1 cellular context compared by ENCODE assay signal in the genomic region with DNA sequence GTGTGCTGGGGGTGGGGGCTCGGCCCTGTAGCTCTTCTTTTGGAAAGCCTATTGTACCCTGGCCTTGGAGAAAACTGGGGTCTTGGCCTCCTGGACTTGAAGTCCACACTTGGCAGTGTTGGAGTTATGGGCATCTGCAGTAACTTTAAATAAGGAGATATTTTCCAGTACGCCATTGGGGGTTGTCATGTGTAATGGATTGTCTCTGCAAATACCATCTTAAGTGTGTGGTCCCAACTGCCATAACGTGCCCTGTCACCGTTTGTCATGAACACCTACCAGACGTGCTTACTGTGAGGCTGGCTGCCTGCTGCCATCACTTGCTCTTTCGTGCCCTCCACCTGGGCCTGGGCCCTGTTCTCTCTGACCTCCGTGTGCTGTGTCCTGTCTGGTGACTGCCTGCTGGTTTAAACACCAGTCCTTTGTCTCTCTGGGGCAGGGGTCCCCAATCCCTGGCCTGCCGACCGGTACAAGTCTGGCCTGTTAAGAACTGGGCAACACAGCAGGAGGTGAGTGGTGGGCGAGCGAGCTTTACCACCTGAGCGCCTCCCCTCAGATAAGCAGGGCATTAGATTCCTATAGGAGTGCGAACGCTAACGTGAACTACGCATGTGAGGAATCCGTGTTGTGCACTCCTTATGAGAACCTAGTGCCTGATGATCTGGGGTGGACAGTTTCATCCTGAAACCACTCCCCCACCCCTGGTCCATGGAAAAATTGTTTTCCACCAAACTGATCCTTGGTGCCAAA.
A peak's percentile ranks its signal among the peaks of the same experiment; 100 is the strongest.
TF ChIP-seq lines count a peak whose summit lies in the region.

No MANE protein-coding gene starts in this region.

TF ChIP-seq in K562, 482 proteins besides CTCF, POLR2A, EP300 and RAD21 (continued from another document and continues in another):
- TF ChIP-seq, protein P1, sequence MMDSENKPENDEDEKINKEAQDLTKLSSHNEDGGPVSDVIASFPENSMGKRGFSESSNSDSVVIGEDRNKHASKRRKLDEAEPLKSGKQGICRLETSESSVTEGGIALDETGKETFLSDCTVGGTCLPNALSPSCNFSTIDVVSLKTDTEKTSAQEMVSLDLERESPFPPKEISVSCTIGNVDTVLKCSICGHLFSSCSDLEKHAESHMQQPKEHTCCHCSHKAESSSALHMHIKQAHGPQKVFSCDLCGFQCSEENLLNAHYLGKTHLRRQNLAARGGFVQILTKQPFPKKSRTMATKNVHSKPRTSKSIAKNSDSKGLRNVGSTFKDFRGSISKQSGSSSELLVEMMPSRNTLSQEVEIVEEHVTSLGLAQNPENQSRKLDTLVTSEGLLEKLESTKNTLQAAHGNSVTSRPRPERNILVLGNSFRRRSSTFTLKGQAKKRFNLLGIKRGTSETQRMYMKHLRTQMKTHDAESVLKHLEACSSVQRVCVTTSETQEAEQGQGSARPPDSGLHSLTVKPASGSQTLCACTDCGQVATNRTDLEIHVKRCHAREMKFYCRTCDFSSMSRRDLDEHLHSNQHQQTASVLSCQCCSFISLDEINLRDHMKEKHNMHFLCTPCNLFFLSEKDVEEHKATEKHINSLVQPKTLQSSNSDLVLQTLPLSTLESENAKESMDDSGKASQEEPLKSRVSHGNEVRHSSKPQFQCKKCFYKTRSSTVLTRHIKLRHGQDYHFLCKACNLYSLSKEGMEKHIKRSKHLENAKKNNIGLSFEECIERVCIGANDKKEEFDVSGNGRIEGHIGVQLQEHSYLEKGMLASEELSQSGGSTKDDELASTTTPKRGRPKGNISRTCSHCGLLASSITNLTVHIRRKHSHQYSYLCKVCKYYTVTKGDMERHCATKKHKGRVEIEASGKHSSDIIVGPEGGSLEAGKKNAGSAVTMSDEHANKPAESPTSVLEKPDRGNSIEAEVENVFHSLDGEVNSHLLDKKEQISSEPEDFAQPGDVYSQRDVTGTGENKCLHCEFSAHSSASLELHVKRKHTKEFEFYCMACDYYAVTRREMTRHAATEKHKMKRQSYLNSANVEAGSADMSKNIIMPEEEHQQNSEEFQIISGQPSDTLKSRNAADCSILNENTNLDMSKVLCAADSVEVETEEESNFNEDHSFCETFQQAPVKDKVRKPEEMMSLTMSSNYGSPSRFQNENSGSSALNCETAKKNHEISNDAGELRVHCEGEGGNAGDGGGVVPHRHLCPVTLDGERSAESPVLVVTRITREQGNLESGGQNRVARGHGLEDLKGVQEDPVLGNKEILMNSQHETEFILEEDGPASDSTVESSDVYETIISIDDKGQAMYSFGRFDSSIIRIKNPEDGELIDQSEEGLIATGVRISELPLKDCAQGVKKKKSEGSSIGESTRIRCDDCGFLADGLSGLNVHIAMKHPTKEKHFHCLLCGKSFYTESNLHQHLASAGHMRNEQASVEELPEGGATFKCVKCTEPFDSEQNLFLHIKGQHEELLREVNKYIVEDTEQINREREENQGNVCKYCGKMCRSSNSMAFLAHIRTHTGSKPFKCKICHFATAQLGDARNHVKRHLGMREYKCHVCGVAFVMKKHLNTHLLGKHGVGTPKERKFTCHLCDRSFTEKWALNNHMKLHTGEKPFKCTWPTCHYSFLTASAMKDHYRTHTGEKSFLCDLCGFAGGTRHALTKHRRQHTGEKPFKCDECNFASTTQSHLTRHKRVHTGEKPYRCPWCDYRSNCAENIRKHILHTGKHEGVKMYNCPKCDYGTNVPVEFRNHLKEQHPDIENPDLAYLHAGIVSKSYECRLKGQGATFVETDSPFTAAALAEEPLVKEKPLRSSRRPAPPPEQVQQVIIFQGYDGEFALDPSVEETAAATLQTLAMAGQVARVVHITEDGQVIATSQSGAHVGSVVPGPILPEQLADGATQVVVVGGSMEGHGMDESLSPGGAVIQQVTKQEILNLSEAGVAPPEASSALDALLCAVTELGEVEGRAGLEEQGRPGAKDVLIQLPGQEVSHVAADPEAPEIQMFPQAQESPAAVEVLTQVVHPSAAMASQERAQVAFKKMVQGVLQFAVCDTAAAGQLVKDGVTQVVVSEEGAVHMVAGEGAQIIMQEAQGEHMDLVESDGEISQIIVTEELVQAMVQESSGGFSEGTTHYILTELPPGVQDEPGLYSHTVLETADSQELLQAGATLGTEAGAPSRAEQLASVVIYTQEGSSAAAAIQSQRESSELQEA (IDR thresholded peaks at IDR 0.05; ENCODE audit: low read depth), result 0 out of 2 replicates have a peak, but pooled peaks have one; percentile 21
- TF ChIP-seq ZNF551 (CRISPR knock-in tag; IDR thresholded peaks at IDR 0.05) (no peak), WHSC1 (IDR thresholded peaks at IDR 0.05; ENCODE audit: low read length) (no peak), FOXM1 (IDR thresholded peaks at IDR 0.05; ENCODE audit: low read depth) (no peak), FOXM1 (CRISPR knock-in tag; IDR thresholded peaks at IDR 0.05; ENCODE audit: low read depth) (no peak), CAMTA2 (CRISPR knock-in tag; conservative IDR thresholded peaks at IDR 0.05) (no peak), NRF1 (conservative IDR thresholded peaks at IDR 0.05 in 1 of 2, IDR thresholded peaks at IDR 0.05 in 1 of 2) (no peak), ZNF184 (CRISPR knock-in tag; IDR thresholded peaks at IDR 0.05) (no peak), BRCA1 (IDR thresholded peaks at IDR 0.05) (no peak), BRCA1 (CRISPR knock-in tag; IDR thresholded peaks at IDR 0.05) (no peak), MTA1 (IDR thresholded peaks at IDR 0.05; ENCODE audit: borderline replicate concordance) (no peak), RFX1 (IDR thresholded peaks at IDR 0.05) (no peak), OTX1 (CRISPR knock-in tag; IDR thresholded peaks at IDR 0.05) (no peak), JUND (IDR thresholded peaks at IDR 0.05; ENCODE audit: borderline replicate concordance, low read depth, low read length) (no peak), JUND (tag; IDR thresholded peaks at IDR 0.05; ENCODE audit: borderline replicate concordance, low read depth, low read length) (no peak), CREB1 (IDR thresholded peaks at IDR 0.05) (no peak), CREB1 (CRISPR knock-in tag; IDR thresholded peaks at IDR 0.05) (no peak), ZKSCAN8 (CRISPR knock-in tag; IDR thresholded peaks at IDR 0.05) (no peak)
- TF ChIP-seq, protein P2, sequence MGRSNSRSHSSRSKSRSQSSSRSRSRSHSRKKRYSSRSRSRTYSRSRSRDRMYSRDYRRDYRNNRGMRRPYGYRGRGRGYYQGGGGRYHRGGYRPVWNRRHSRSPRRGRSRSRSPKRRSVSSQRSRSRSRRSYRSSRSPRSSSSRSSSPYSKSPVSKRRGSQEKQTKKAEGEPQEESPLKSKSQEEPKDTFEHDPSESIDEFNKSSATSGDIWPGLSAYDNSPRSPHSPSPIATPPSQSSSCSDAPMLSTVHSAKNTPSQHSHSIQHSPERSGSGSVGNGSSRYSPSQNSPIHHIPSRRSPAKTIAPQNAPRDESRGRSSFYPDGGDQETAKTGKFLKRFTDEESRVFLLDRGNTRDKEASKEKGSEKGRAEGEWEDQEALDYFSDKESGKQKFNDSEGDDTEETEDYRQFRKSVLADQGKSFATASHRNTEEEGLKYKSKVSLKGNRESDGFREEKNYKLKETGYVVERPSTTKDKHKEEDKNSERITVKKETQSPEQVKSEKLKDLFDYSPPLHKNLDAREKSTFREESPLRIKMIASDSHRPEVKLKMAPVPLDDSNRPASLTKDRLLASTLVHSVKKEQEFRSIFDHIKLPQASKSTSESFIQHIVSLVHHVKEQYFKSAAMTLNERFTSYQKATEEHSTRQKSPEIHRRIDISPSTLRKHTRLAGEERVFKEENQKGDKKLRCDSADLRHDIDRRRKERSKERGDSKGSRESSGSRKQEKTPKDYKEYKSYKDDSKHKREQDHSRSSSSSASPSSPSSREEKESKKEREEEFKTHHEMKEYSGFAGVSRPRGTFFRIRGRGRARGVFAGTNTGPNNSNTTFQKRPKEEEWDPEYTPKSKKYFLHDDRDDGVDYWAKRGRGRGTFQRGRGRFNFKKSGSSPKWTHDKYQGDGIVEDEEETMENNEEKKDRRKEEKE (IDR thresholded peaks at IDR 0.05; ENCODE audit: borderline replicate concordance in 1 of 2, control insufficient read depth in 1 of 2, low read depth in 2 of 2, low read length in 1 of 2), result peak in 1 of 2 experiments; percentile 16; a peak in 1 of 4 replicates
- TF ChIP-seq, protein P3, sequence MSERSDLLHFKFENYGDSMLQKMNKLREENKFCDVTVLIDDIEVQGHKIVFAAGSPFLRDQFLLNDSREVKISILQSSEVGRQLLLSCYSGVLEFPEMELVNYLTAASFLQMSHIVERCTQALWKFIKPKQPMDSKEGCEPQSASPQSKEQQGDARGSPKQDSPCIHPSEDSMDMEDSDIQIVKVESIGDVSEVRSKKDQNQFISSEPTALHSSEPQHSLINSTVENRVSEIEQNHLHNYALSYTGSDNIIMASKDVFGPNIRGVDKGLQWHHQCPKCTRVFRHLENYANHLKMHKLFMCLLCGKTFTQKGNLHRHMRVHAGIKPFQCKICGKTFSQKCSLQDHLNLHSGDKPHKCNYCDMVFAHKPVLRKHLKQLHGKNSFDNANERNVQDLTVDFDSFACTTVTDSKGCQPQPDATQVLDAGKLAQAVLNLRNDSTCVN (CRISPR knock-in tag; IDR thresholded peaks at IDR 0.05), result no peak
- TF ChIP-seq, protein P4, sequence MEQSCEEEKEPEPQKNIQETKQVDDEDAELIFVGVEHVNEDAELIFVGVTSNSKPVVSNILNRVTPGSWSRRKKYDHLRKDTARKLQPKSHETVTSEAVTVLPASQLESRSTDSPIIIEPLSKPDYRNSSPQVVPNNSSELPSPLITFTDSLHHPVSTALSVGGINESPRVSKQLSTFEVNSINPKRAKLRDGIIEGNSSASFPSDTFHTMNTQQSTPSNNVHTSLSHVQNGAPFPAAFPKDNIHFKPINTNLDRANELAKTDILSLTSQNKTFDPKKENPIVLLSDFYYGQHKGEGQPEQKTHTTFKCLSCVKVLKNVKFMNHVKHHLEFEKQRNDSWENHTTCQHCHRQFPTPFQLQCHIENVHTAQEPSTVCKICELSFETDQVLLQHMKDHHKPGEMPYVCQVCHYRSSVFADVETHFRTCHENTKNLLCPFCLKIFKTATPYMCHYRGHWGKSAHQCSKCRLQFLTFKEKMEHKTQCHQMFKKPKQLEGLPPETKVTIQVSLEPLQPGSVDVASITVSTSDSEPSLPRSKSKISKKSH (CRISPR knock-in tag; IDR thresholded peaks at IDR 0.05), result 0 out of 2 replicates have a peak, but pooled peaks have one; percentile 6
- TF ChIP-seq, protein P5, sequence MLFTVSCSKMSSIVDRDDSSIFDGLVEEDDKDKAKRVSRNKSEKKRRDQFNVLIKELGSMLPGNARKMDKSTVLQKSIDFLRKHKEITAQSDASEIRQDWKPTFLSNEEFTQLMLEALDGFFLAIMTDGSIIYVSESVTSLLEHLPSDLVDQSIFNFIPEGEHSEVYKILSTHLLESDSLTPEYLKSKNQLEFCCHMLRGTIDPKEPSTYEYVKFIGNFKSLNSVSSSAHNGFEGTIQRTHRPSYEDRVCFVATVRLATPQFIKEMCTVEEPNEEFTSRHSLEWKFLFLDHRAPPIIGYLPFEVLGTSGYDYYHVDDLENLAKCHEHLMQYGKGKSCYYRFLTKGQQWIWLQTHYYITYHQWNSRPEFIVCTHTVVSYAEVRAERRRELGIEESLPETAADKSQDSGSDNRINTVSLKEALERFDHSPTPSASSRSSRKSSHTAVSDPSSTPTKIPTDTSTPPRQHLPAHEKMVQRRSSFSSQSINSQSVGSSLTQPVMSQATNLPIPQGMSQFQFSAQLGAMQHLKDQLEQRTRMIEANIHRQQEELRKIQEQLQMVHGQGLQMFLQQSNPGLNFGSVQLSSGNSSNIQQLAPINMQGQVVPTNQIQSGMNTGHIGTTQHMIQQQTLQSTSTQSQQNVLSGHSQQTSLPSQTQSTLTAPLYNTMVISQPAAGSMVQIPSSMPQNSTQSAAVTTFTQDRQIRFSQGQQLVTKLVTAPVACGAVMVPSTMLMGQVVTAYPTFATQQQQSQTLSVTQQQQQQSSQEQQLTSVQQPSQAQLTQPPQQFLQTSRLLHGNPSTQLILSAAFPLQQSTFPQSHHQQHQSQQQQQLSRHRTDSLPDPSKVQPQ (CRISPR knock-in tag; IDR thresholded peaks at IDR 0.05; ENCODE audit: borderline replicate concordance), result no peak
- TF ChIP-seq, protein P6, sequence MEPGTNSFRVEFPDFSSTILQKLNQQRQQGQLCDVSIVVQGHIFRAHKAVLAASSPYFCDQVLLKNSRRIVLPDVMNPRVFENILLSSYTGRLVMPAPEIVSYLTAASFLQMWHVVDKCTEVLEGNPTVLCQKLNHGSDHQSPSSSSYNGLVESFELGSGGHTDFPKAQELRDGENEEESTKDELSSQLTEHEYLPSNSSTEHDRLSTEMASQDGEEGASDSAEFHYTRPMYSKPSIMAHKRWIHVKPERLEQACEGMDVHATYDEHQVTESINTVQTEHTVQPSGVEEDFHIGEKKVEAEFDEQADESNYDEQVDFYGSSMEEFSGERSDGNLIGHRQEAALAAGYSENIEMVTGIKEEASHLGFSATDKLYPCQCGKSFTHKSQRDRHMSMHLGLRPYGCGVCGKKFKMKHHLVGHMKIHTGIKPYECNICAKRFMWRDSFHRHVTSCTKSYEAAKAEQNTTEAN (CRISPR knock-in tag; IDR thresholded peaks at IDR 0.05), result no peak
- TF ChIP-seq, protein P7, sequence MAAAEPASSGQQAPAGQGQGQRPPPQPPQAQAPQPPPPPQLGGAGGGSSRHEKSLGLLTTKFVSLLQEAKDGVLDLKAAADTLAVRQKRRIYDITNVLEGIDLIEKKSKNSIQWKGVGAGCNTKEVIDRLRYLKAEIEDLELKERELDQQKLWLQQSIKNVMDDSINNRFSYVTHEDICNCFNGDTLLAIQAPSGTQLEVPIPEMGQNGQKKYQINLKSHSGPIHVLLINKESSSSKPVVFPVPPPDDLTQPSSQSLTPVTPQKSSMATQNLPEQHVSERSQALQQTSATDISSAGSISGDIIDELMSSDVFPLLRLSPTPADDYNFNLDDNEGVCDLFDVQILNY (CRISPR knock-in tag; IDR thresholded peaks at IDR 0.05), result no peak
- TF ChIP-seq, protein P8, sequence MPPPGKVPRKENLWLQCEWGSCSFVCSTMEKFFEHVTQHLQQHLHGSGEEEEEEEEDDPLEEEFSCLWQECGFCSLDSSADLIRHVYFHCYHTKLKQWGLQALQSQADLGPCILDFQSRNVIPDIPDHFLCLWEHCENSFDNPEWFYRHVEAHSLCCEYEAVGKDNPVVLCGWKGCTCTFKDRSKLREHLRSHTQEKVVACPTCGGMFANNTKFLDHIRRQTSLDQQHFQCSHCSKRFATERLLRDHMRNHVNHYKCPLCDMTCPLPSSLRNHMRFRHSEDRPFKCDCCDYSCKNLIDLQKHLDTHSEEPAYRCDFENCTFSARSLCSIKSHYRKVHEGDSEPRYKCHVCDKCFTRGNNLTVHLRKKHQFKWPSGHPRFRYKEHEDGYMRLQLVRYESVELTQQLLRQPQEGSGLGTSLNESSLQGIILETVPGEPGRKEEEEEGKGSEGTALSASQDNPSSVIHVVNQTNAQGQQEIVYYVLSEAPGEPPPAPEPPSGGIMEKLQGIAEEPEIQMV (tag; conservative IDR thresholded peaks at IDR 0.05; ENCODE audit: low read depth), result no peak
